8 cellular contexts compared by ENCODE assay signal in the genomic region with DNA sequence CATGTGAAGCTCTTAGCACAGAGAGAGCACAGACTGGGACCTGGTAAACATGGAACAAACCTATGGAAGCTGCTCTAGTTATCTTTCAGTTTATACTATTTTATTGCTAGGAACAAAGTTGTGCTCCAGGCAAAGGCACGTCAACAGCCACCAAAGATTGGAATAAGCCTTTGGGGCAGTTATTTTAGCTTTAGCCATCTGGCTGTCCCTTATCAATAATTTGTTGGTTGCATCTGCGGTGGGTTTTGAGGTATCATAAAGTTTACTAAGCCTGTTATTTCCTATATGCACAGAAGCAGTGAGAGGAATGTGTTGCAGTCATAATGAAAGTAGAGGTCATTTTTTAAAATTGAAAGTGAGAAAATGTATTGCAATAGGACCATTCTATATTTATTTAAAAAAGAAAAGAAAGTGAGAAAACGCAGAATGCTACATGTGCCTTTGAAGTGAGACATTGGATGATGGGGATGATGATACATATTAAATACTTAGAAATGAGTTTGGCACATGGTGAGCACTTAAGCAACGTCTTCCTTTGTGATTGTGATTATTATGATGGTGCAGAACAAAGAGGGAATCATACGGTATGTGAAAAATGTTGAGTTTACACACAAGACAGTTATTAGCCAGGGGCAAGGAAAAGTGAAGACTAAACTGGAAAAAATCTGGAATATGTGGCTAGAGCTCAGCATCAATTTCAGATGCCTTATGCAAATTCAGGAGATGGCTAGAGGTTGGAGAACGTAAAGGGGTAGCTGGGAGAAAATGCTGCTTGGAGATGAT. TPM values are rescaled to one million over a fixed set of nuclear protein-coding genes. Genes with fewer than 3 reads are reported as not detected.
DNase-seq lines count a peak whose midpoint lies in the region; ATAC-seq, FAIRE-seq and TF ChIP-seq lines count a peak whose summit lies in the region.

No MANE protein-coding gene starts in this region.

- H3K27me3 Mint-ChIP-seq in CD4-positive, alpha-beta T cell = no peaks in the 10 kb centered on the region

- no peak overlapping the region for H3K27ac Mint-ChIP-seq in CD4-positive, alpha-beta T cell

- H3K9me3 ChIP-seq in right cardiac atrium (ENCODE audit: control insufficient read depth, low read length) (no peaks in the 10 kb centered on the region), pancreas (no peaks in the 10 kb centered on the region)
- H3K9me3 ChIP-seq in CD4-positive, alpha-beta T cell (ENCODE audit: control insufficient read depth, low read length) = no peaks in the 10 kb centered on the region

- peak; percentile 78 for ATAC-seq in GM21423 (IDR thresholded peaks at IDR 0.05; ENCODE audit: unreplicated experiment)
- ATAC-seq in HG03558 (IDR thresholded peaks at IDR 0.05; ENCODE audit: extremely low read depth, unreplicated experiment) = peak; percentile 86
- ATAC-seq in right cardiac atrium = no peak
- no peak for ATAC-seq in CD4-positive, alpha-beta T cell (ENCODE audit: poor library complexity)
- ATAC-seq in pancreas = no peak

- H3K4me1 ChIP-seq in right cardiac atrium (ENCODE audit: control insufficient read depth, insufficient read depth, low read length) = no peaks in the 10 kb centered on the region
- no peaks in the 10 kb centered on the region for H3K4me1 ChIP-seq in pancreas

- CTCF ChIA-PET in CD4-positive, alpha-beta T cell (lab: Charles Lee) = interaction anchor here (1.7 to 2.4 kb wide), 7 partner anchors 9 to 139 kb away, joined by 3 to 20 read pairs (median 5); no protein-coding TSS in a partner anchor

- H3K9me3 Mint-ChIP-seq in CD4-positive, alpha-beta T cell = no peaks in the 10 kb centered on the region

- intact Hi-C loops in right cardiac atrium (cut with DNase I) (no loop called here), pancreas (cut with DNase I) (no loop called here)
- intact Hi-C loops in CD4-positive, alpha-beta T cell (cut with DNase I, micrococcal nuclease) = loop anchor here in 1 of 2 experiments (5.0 to 10.0 kb wide), 2 partner anchors 100 to 123 kb away; no protein-coding TSS in a partner anchor

- H3K36me3 ChIP-seq in GM06990 (ENCODE audit: control insufficient read depth, insufficient read depth, low read length) = no peaks in the 10 kb centered on the region
- H3K36me3 ChIP-seq in pancreas = no peaks in the 10 kb centered on the region

- H3K27me3 ChIP-seq in GM06990 (replicated peaks; ENCODE audit: control insufficient read depth, insufficient read depth, low read length) (no peaks in the 10 kb centered on the region), right cardiac atrium (ENCODE audit: control insufficient read depth, insufficient read depth) (no peaks in the 10 kb centered on the region), pancreas (peaks cover 0 to 1% (median 0%) of the 10 kb centered on the region in 4 donors)
- H3K27me3 ChIP-seq in CD4-positive, alpha-beta T cell (ENCODE audit: control insufficient read depth, insufficient read depth, low read length) = no peaks in the 10 kb centered on the region

- POLR2A ChIA-PET in CD4-positive, alpha-beta T cell (lab: Charles Lee) = interaction anchor here (0.7 to 3.0 kb wide), 3 partner anchors 10 to 27 kb away, joined by 4 to 18 read pairs (median 10); no protein-coding TSS in a partner anchor

- H3K27ac ChIP-seq in right cardiac atrium (ENCODE audit: low read length) = no peak overlapping the region
- no peak overlapping the region for H3K27ac ChIP-seq in CD4-positive, alpha-beta T cell (ENCODE audit: low read depth, low read length)
- H3K27ac ChIP-seq in pancreas = no peak overlapping the region

- DNase-seq in GM06990 (ENCODE audit: extremely low read depth, insufficient read length) (peak; percentile 53), fibroblast of gingiva (ENCODE audit: low read depth) (peak; percentile 96), right cardiac atrium (no peak), pancreas (no peak)
- DNase-seq in CD4-positive, alpha-beta T cell = no peak
- no peak for DNase-seq in stimulated activated CD4-positive, alpha-beta T cell treated with anti-CD3 and anti-CD28 coated beads, Interleukin-15, amount 100 ng/mL, for 24 hours

- WGBS in right cardiac atrium = 66% methylated on average over 6 of the region's 6 CpGs
- 54 to 67% methylated on average over 6 of the region's 6 CpGs for WGBS in pancreas, 2 donors

- FAIRE-seq in pancreas (lab: Jason Lieb, UNC) = no peak

- peaks cover 44% of the 10 kb centered on the region for H3K4me1 Mint-ChIP-seq in CD4-positive, alpha-beta T cell (ENCODE audit: low read depth)

- no peak overlapping the region for H3K4me3 Mint-ChIP-seq in CD4-positive, alpha-beta T cell

- no peak overlapping the region for H3K4me3 ChIP-seq in GM06990 (replicated peaks; ENCODE audit: low read depth, low read length)
- H3K4me3 ChIP-seq in right cardiac atrium (ENCODE audit: low read length) = no peak overlapping the region
- H3K4me3 ChIP-seq in pancreas = no peak overlapping the region

- H3K36me3 Mint-ChIP-seq in CD4-positive, alpha-beta T cell (ENCODE audit: low read depth) = no peaks in the 10 kb centered on the region

- no peak for TF ChIP-seq CTCF in GM06990 (IDR thresholded peaks at IDR 0.05; ENCODE audit: insufficient read depth, low read length, poor library complexity, severe bottlenecking)
- no peak for TF ChIP-seq CTCF in CD4-positive, alpha-beta T cell (IDR thresholded peaks at IDR 0.05)
- TF ChIP-seq CTCF in pancreas (IDR thresholded peaks at IDR 0.05) = no peak

RNA-seq across cellular contexts. Expression of gene PRR5L, which starts 58.3 kb away (rescaled TPM):
- total RNA-seq in right cardiac atrium (1 to 10 TPM; 1.4 to 5.0 (median 2.6) TPM), pancreas (1 to 10 TPM; 1.3 to 9.0 (median 2.7) TPM)
- polyA plus RNA-seq in right cardiac atrium (0.52 TPM), pancreas (1 to 10 TPM; 1.6 to 2.3 TPM)
- total RNA-seq in CD4-positive, alpha-beta T cell = 1 to 10 TPM; 5.4 to 7.6 TPM

Comparison
In these comparisons a context has a peak if more than half of its experiments do, and no peak if none do; other contexts are left out.
1. DNase-seq: peak in GM06990 (single experiment) and fibroblast of gingiva (single experiment); none in right cardiac atrium (0 of 3), CD4-positive, alpha-beta T cell (0 of 10), pancreas (0 of 6) and stimulated activated CD4-positive, alpha-beta T cell treated with anti-CD3 and anti-CD28 coated beads, Interleukin-15, amount 100 ng/mL, for 24 hours (single experiment).
2. ATAC-seq: peak in GM21423 (single experiment) and HG03558 (single experiment); none in right cardiac atrium (0 of 2), CD4-positive, alpha-beta T cell (single experiment) and pancreas (0 of 4).